Comparison of ENCODE assay signal across 24 cellular contexts in the genomic region with DNA sequence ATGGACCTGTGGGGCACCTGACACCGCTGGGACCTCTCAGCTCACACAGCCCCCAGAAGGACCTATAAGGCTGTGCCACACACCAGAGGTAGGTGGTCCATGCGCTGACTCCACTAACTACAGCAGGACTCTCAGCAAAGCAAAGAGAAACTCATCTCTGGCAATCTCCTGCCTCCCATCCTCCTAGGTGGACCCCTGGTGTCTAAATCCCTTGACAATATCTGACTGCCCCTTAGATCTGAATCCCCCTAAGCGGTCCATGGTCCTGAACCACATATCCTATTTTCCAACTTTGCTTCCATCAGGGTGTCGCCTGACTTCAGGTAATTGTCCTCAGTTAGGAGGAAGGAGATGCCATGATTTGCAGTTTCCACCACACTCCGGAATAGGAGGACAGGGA.
"Had no signal": no experiment of that assay in that cellular context is flagged by ENCODE, and none has a peak within 500 bp of the region (broad histone marks: within the 10 kb centered on the region; RNA-seq: fewer than 3 reads in every experiment).

No MANE protein-coding gene starts in this region.

- DNase-seq: colonic mucosa; cortex of kidney; dermis blood vessel endothelial cell; dorsolateral prefrontal cortex; effector CD4-positive, alpha-beta T cell; effector CD8-positive, alpha-beta T cell; effector memory CD4-positive, alpha-beta T cell; effector memory CD8-positive, alpha-beta T cell; endodermal cell; erythroblast; esophagus squamous epithelium; foreskin fibroblast; foreskin keratinocyte; foreskin melanocyte; gastrocnemius medialis; glutamatergic neuron; head of caudate nucleus; heart left ventricle; heart right ventricle had no signal

- H3K4me3 ChIP-seq: colonic mucosa, coronary artery, dorsolateral prefrontal cortex, esophagus squamous epithelium, gastrocnemius medialis, gastroesophageal sphincter, heart left ventricle, heart right ventricle had no signal

- H3K36me3 ChIP-seq: colonic mucosa, esophagus squamous epithelium, gastrocnemius medialis, gastroesophageal sphincter, heart left ventricle, heart right ventricle had no signal

- H3K27ac Mint-ChIP-seq: dendritic cell treated with granulocyte-macrophage colony-stimulating factor and Interleukin-4, amounts not matched to agents 40 ng/mL and 50 ng/mL, for 4 days; effector memory CD8-positive, alpha-beta T cell; endodermal cell had no signal

- H3K27me3 Mint-ChIP-seq: dendritic cell treated with granulocyte-macrophage colony-stimulating factor and Interleukin-4, amounts not matched to agents 40 ng/mL and 50 ng/mL, for 4 days; effector memory CD8-positive, alpha-beta T cell had no signal

- H3K9me3 ChIP-seq: colonic mucosa, esophagus squamous epithelium, gastroesophageal sphincter, heart left ventricle had no signal

- ATAC-seq: effector memory CD8-positive, alpha-beta T cell; esophagus mucosa; foreskin keratinocyte; gastrocnemius medialis; gastroesophageal sphincter; heart left ventricle; heart right ventricle had no signal

- H3K27ac ChIP-seq: colonic mucosa, coronary artery, epithelial cell of prostate, esophagus squamous epithelium, foreskin keratinocyte, gastrocnemius medialis, gastroesophageal sphincter, heart left ventricle, heart right ventricle had no signal

- H3K27me3 ChIP-seq: colonic mucosa, dorsolateral prefrontal cortex, foreskin keratinocyte, gastrocnemius medialis, heart left ventricle, heart right ventricle had no signal

- H3K4me3 Mint-ChIP-seq: dendritic cell treated with granulocyte-macrophage colony-stimulating factor and Interleukin-4, amounts not matched to agents 40 ng/mL and 50 ng/mL, for 4 days; effector memory CD8-positive, alpha-beta T cell; endodermal cell had no signal

- H3K9me3 Mint-ChIP-seq: dendritic cell treated with granulocyte-macrophage colony-stimulating factor and Interleukin-4, amounts not matched to agents 40 ng/mL and 50 ng/mL, for 4 days; endodermal cell had no signal

- H3K4me1 ChIP-seq: colonic mucosa, esophagus squamous epithelium, foreskin keratinocyte, gastrocnemius medialis, gastroesophageal sphincter had no signal
